8 cellular contexts compared by ENCODE assay signal in genomic region chr2:237201461-237202287, GRCh38.
DNase-seq lines count a peak whose midpoint lies in the region; ATAC-seq and TF ChIP-seq lines count a peak whose summit lies in the region.

No MANE protein-coding gene starts in this region.

- H2AK5ac ChIP-seq in trophoblast cell (ENCODE audit: low read length) = peak overlapping the region; percentile 92

- H3K4me3 ChIP-seq in choroid plexus epithelial cell (ENCODE audit: low read depth, low read length) (no peak overlapping the region), trophoblast cell (ENCODE audit: low read depth, low read length) (no peak overlapping the region)

- DNase-seq in choroid plexus epithelial cell (ENCODE audit: low read depth) (peak; percentile 81), trophoblast cell (peak; percentile 94), Ammon's horn (ENCODE audit: low spot score) (no peak), NCI-H524 (lab: John Stamatoyannopoulos, UW) (no peak)

- peaks cover 13% of the 10 kb centered on the region for H3K79me2 ChIP-seq in trophoblast cell (ENCODE audit: control insufficient read depth, insufficient read depth, low read length, poor library complexity)

- peak overlapping the region; percentile 94 for H2BK120ac ChIP-seq in trophoblast cell (ENCODE audit: insufficient read depth, low read length, poor library complexity)

- H3K27me3 ChIP-seq in trophoblast cell (ENCODE audit: insufficient read depth, low read length) = no peaks in the 10 kb centered on the region

- WGBS in trophoblast cell (ENCODE audit: extremely low coverage, insufficient coverage, insufficient read length) = no CpG with 5 or more reads among the region's 14 CpGs

- peak overlapping the region; percentile 65 for H2BK5ac ChIP-seq in trophoblast cell (ENCODE audit: low read depth, low read length, poor library complexity)

- no peak for TF ChIP-seq CTCF in choroid plexus epithelial cell (conservative IDR thresholded peaks at IDR 0.05; ENCODE audit: low read depth, low read length)

- no peak overlapping the region for H3K23ac ChIP-seq in trophoblast cell (ENCODE audit: low read length)

- no peaks in the 10 kb centered on the region for H3K36me3 ChIP-seq in trophoblast cell (ENCODE audit: control insufficient read depth in 1 of 2, insufficient read depth in 2 of 2, low read length in 2 of 2)

- peak overlapping the region; percentile 92 for H3K4ac ChIP-seq in trophoblast cell (ENCODE audit: low read depth, low read length)

- peaks cover 24 to 45% of the 10 kb centered on the region in 2 experiments for H3K4me1 ChIP-seq in trophoblast cell (ENCODE audit: control insufficient read depth in 1 of 2, insufficient read depth in 2 of 2, low read length in 2 of 2)

- peak overlapping the region; percentile 33 for H2AFZ ChIP-seq in trophoblast cell (ENCODE audit: insufficient read depth, low read length, poor library complexity)

- H3K79me1 ChIP-seq in trophoblast cell (ENCODE audit: low read length) = peaks cover 58% of the 10 kb centered on the region

- H4K91ac ChIP-seq in trophoblast cell (ENCODE audit: low read depth, low read length) = peak overlapping the region; percentile 93

- H3K27ac ChIP-seq in trophoblast cell (ENCODE audit: low read depth, low read length) = peak overlapping the region; percentile 91

- peak overlapping the region; percentile 89 for H3K14ac ChIP-seq in trophoblast cell (ENCODE audit: low read length)

- no peak overlapping the region for H3K9ac ChIP-seq in trophoblast cell (ENCODE audit: low read length)

- peak overlapping the region; percentile 90 for H2BK12ac ChIP-seq in trophoblast cell (ENCODE audit: low read length)

- no peak overlapping the region for H3K4me2 ChIP-seq in trophoblast cell (ENCODE audit: low read length)

- peak overlapping the region; percentile 90 for H4K8ac ChIP-seq in trophoblast cell (ENCODE audit: low read depth, low read length)

- H3K18ac ChIP-seq in trophoblast cell (ENCODE audit: low read length) = peak overlapping the region; percentile 96

- peaks cover 4% of the 10 kb centered on the region for H3K9me3 ChIP-seq in trophoblast cell (ENCODE audit: insufficient read depth, low read depth, low read length)

- peak; percentile 63 for ATAC-seq in GM19043 (IDR thresholded peaks at IDR 0.05; ENCODE audit: low read depth, unreplicated experiment)
- ATAC-seq in HG03520 (IDR thresholded peaks at IDR 0.05; ENCODE audit: unreplicated experiment) = peak; percentile 80
- ATAC-seq in HG02970 (IDR thresholded peaks at IDR 0.05; ENCODE audit: low FRiP score, unreplicated experiment) = no peak
- no peak for ATAC-seq in GM21447 (IDR thresholded peaks at IDR 0.05; ENCODE audit: unreplicated experiment)

- H4K12ac ChIP-seq in trophoblast cell (ENCODE audit: low read depth, low read length) = peak overlapping the region; percentile 40

Comparison
In these comparisons a context has a peak if more than half of its experiments do, and no peak if none do; other contexts are left out.
1. ATAC-seq: peak in GM19043 (single experiment) and HG03520 (single experiment); none in HG02970 (single experiment) and GM21447 (single experiment).
2. DNase-seq: peak in choroid plexus epithelial cell (single experiment) and trophoblast cell (2 of 2); none in Ammon's horn (single experiment) and NCI-H524 (0 of 2).